In genomic region chrX:56800801-56801200, GRCh38 we compare ENCODE assay signal across 8 cellular contexts.
DNase-seq lines count a peak whose midpoint lies in the region; ATAC-seq and TF ChIP-seq lines count a peak whose summit lies in the region.

No MANE protein-coding gene starts in this region.

- H3K9me3 Mint-ChIP-seq in activated CD4-positive, alpha-beta memory T cell treated with anti-CD3 and anti-CD28 coated beads for 36 hours = no peaks in the 10 kb centered on the region
- no peaks in the 10 kb centered on the region for H3K9me3 Mint-ChIP-seq in natural killer cell

- CTCF ChIA-PET in activated CD4-positive, alpha-beta memory T cell treated with anti-CD3 and anti-CD28 coated beads for 36 hours (lab: Charles Lee) = no interaction called here
- CTCF ChIA-PET in PC-9 (lab: Charles Lee) = no interaction called here

- no peaks in the 10 kb centered on the region for H3K27me3 ChIP-seq in PC-9 (ENCODE audit: insufficient read depth, low read depth)

- no TSS peak for BruUV-seq in PC-9 (replicated peaks; lab: Mats Ljungman, UMichigan)

- peak; percentile 74 for ATAC-seq in GM18907 (IDR thresholded peaks at IDR 0.05; ENCODE audit: unreplicated experiment)
- ATAC-seq in HG03045 (IDR thresholded peaks at IDR 0.05; ENCODE audit: unreplicated experiment) = peak; percentile 91
- ATAC-seq in natural killer cell = peak in 2 of 3 donors; percentile 57 to 74
- ATAC-seq in Right ventricle myocardium inferior = no peak

- POLR2A ChIA-PET in activated CD4-positive, alpha-beta memory T cell treated with anti-CD3 and anti-CD28 coated beads for 36 hours (lab: Charles Lee) = no interaction called here
- POLR2A ChIA-PET in PC-9 (lab: Charles Lee; ENCODE audit: unreplicated experiment) = no interaction called here

- H4K20me1 ChIP-seq in PC-9 (ENCODE audit: insufficient read depth) = no peaks in the 10 kb centered on the region

- H3K4me2 ChIP-seq in PC-9 = no peak overlapping the region

- TF ChIP-seq CTCF in natural killer cell (IDR thresholded peaks at IDR 0.05) (no peak), PC-9 (conservative IDR thresholded peaks at IDR 0.05) (no peak)

- H3K9me2 ChIP-seq in PC-9 (ENCODE audit: insufficient read depth) = no peaks in the 10 kb centered on the region

- H3K36me3 ChIP-seq in PC-9 (ENCODE audit: low read depth) = no peaks in the 10 kb centered on the region

- intact Hi-C loops in activated CD4-positive, alpha-beta memory T cell treated with anti-CD3 and anti-CD28 coated beads for 36 hours (cut with micrococcal nuclease) = loop anchor here (1.0 to 10.0 kb wide), 6 partner anchors 12 to 654 kb away; partner anchors contain the start of genes NBDY and SPIN2B
- intact Hi-C loops in natural killer cell (cut with micrococcal nuclease) (no loop called here), PC-9 (cut with micrococcal nuclease; ENCODE audit: unreplicated experiment) (no loop called here), Right ventricle myocardium inferior (cut with DNase I) (no loop called here)

- H3K4me3 ChIP-seq in PC-9 = no peak overlapping the region

- no peaks in the 10 kb centered on the region for H3K4me1 ChIP-seq in PC-9 (replicated peaks; ENCODE audit: insufficient read depth)

- H3K27ac Mint-ChIP-seq in activated CD4-positive, alpha-beta memory T cell treated with anti-CD3 and anti-CD28 coated beads for 36 hours = peak overlapping the region; percentile 87
- H3K27ac Mint-ChIP-seq in natural killer cell = peak overlapping the region; percentile 22 to 74

- no peaks in the 10 kb centered on the region for H3F3A ChIP-seq in PC-9 (ENCODE audit: insufficient read depth, low read depth)

- H3K4me1 Mint-ChIP-seq in activated CD4-positive, alpha-beta memory T cell treated with anti-CD3 and anti-CD28 coated beads for 36 hours (ENCODE audit: low read depth) = peaks cover 51% of the 10 kb centered on the region
- peaks cover 28 to 47% of the 10 kb centered on the region in 2 donors for H3K4me1 Mint-ChIP-seq in natural killer cell

- peak; percentile 75 for DNase-seq in activated CD4-positive, alpha-beta memory T cell treated with anti-CD3 and anti-CD28 coated beads for 36 hours
- DNase-seq in natural killer cell = no peak
- no peak for DNase-seq in PC-9
- no peak for DNase-seq in NCI-H1694 treated with DMSO at 0.1 percent for 48 hours (lab: John Stamatoyannopoulos, UW)
- DNase-seq in Right ventricle myocardium inferior (ENCODE audit: missing footprints) = no peak
- no peak for DNase-seq in globus pallidus (ENCODE audit: low spot score)

- peaks cover 3% of the 10 kb centered on the region for H3K36me3 Mint-ChIP-seq in activated CD4-positive, alpha-beta memory T cell treated with anti-CD3 and anti-CD28 coated beads for 36 hours
- no peaks in the 10 kb centered on the region for H3K36me3 Mint-ChIP-seq in natural killer cell

- H3K4me3 Mint-ChIP-seq in activated CD4-positive, alpha-beta memory T cell treated with anti-CD3 and anti-CD28 coated beads for 36 hours = peak overlapping the region; percentile 48
- no peak overlapping the region for H3K4me3 Mint-ChIP-seq in natural killer cell

- no peaks in the 10 kb centered on the region for H3K9me3 ChIP-seq in PC-9 (ENCODE audit: insufficient read depth, low read depth)

- no peaks in the 10 kb centered on the region for H3K79me2 ChIP-seq in PC-9 (ENCODE audit: low read depth)

- no peak overlapping the region for H2AFZ ChIP-seq in PC-9

- no peak overlapping the region for H3K27ac ChIP-seq in PC-9

- no peaks in the 10 kb centered on the region for H3K27me3 Mint-ChIP-seq in activated CD4-positive, alpha-beta memory T cell treated with anti-CD3 and anti-CD28 coated beads for 36 hours
- no peaks in the 10 kb centered on the region for H3K27me3 Mint-ChIP-seq in natural killer cell (ENCODE audit: low read depth in 2 of 2)
